Comparison of ENCODE assay signal across 1 cellular context in genomic region chr16:81004646-81005353, GRCh38.
A peak's percentile ranks its signal among the peaks of the same experiment; 100 is the strongest.
TF ChIP-seq lines count a peak whose summit lies in the region.

No MANE protein-coding gene starts in this region.

TF ChIP-seq in GM12878, 131 proteins besides CTCF, POLR2A, EP300 and RAD21 (continued from another document):
- TF ChIP-seq, protein P1, sequence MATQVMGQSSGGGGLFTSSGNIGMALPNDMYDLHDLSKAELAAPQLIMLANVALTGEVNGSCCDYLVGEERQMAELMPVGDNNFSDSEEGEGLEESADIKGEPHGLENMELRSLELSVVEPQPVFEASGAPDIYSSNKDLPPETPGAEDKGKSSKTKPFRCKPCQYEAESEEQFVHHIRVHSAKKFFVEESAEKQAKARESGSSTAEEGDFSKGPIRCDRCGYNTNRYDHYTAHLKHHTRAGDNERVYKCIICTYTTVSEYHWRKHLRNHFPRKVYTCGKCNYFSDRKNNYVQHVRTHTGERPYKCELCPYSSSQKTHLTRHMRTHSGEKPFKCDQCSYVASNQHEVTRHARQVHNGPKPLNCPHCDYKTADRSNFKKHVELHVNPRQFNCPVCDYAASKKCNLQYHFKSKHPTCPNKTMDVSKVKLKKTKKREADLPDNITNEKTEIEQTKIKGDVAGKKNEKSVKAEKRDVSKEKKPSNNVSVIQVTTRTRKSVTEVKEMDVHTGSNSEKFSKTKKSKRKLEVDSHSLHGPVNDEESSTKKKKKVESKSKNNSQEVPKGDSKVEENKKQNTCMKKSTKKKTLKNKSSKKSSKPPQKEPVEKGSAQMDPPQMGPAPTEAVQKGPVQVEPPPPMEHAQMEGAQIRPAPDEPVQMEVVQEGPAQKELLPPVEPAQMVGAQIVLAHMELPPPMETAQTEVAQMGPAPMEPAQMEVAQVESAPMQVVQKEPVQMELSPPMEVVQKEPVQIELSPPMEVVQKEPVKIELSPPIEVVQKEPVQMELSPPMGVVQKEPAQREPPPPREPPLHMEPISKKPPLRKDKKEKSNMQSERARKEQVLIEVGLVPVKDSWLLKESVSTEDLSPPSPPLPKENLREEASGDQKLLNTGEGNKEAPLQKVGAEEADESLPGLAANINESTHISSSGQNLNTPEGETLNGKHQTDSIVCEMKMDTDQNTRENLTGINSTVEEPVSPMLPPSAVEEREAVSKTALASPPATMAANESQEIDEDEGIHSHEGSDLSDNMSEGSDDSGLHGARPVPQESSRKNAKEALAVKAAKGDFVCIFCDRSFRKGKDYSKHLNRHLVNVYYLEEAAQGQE (IDR thresholded peaks at IDR 0.05; ENCODE audit: low read depth, low read length), result no peak
- TF ChIP-seq ZNF384 (IDR thresholded peaks at IDR 0.05; ENCODE audit: borderline replicate concordance, low read depth, low read length), result no peak
- TF ChIP-seq HDGF (IDR thresholded peaks at IDR 0.05), result no peak
- TF ChIP-seq ZNF622 (IDR thresholded peaks at IDR 0.05), result no peak
- no peak for TF ChIP-seq SRF (IDR thresholded peaks at IDR 0.05; ENCODE audit: low read depth in 2 of 2, low read length in 2 of 2)
- no peak for TF ChIP-seq RCOR1 (conservative IDR thresholded peaks at IDR 0.05; ENCODE audit: low read depth, low read length)
- TF ChIP-seq ZSCAN29 (IDR thresholded peaks at IDR 0.05), result no peak
- no peak for TF ChIP-seq HCFC1 (IDR thresholded peaks at IDR 0.05; ENCODE audit: low read length)
- TF ChIP-seq, protein P2, sequence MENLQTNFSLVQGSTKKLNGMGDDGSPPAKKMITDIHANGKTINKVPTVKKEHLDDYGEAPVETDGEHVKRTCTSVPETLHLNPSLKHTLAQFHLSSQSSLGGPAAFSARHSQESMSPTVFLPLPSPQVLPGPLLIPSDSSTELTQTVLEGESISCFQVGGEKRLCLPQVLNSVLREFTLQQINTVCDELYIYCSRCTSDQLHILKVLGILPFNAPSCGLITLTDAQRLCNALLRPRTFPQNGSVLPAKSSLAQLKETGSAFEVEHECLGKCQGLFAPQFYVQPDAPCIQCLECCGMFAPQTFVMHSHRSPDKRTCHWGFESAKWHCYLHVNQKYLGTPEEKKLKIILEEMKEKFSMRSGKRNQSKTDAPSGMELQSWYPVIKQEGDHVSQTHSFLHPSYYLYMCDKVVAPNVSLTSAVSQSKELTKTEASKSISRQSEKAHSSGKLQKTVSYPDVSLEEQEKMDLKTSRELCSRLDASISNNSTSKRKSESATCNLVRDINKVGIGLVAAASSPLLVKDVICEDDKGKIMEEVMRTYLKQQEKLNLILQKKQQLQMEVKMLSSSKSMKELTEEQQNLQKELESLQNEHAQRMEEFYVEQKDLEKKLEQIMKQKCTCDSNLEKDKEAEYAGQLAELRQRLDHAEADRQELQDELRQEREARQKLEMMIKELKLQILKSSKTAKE (IDR thresholded peaks at IDR 0.05; ENCODE audit: low read depth, poor library complexity, severe bottlenecking), result peak; percentile 53
- no peak for TF ChIP-seq SMAD5 (IDR thresholded peaks at IDR 0.05; ENCODE audit: low read depth)
- TF ChIP-seq PAX5 (IDR thresholded peaks at IDR 0.05; ENCODE audit: borderline replicate concordance, low read depth, low read length), result peak; percentile 64
- no peak for TF ChIP-seq KDM1A (IDR thresholded peaks at IDR 0.05; ENCODE audit: borderline replicate concordance)
- TF ChIP-seq LARP7 (IDR thresholded peaks at IDR 0.05), result no peak
- no peak for TF ChIP-seq JUNB (IDR thresholded peaks at IDR 0.05)
- no peak for TF ChIP-seq NR2C1 (IDR thresholded peaks at IDR 0.05)
- TF ChIP-seq EED (IDR thresholded peaks at IDR 0.05; ENCODE audit: low read depth), result no peak
- no peak for TF ChIP-seq WRNIP1 (IDR thresholded peaks at IDR 0.05; ENCODE audit: borderline replicate concordance, low read depth, low read length)
- TF ChIP-seq EZH2 (IDR thresholded peaks at IDR 0.05; ENCODE audit: borderline replicate concordance, control insufficient read depth, low read depth, low read length), result no peak
- no peak for TF ChIP-seq MTA3 (IDR thresholded peaks at IDR 0.05; ENCODE audit: borderline replicate concordance, low read length)
- no peak for TF ChIP-seq CBX3 (IDR thresholded peaks at IDR 0.05; ENCODE audit: borderline replicate concordance, low read depth)
- TF ChIP-seq POU2F2 (IDR thresholded peaks at IDR 0.05; ENCODE audit: borderline replicate concordance, low read depth, low read length), result no peak
- no peak for TF ChIP-seq POLR2AphosphoS5 (IDR thresholded peaks at IDR 0.05; ENCODE audit: low read length)
- TF ChIP-seq CHD4 (IDR thresholded peaks at IDR 0.05), result no peak
- TF ChIP-seq TCF7 (IDR thresholded peaks at IDR 0.05; ENCODE audit: borderline replicate concordance), result no peak
- no peak for TF ChIP-seq CBFB (IDR thresholded peaks at IDR 0.05; ENCODE audit: low read depth)
- TF ChIP-seq, protein P3, sequence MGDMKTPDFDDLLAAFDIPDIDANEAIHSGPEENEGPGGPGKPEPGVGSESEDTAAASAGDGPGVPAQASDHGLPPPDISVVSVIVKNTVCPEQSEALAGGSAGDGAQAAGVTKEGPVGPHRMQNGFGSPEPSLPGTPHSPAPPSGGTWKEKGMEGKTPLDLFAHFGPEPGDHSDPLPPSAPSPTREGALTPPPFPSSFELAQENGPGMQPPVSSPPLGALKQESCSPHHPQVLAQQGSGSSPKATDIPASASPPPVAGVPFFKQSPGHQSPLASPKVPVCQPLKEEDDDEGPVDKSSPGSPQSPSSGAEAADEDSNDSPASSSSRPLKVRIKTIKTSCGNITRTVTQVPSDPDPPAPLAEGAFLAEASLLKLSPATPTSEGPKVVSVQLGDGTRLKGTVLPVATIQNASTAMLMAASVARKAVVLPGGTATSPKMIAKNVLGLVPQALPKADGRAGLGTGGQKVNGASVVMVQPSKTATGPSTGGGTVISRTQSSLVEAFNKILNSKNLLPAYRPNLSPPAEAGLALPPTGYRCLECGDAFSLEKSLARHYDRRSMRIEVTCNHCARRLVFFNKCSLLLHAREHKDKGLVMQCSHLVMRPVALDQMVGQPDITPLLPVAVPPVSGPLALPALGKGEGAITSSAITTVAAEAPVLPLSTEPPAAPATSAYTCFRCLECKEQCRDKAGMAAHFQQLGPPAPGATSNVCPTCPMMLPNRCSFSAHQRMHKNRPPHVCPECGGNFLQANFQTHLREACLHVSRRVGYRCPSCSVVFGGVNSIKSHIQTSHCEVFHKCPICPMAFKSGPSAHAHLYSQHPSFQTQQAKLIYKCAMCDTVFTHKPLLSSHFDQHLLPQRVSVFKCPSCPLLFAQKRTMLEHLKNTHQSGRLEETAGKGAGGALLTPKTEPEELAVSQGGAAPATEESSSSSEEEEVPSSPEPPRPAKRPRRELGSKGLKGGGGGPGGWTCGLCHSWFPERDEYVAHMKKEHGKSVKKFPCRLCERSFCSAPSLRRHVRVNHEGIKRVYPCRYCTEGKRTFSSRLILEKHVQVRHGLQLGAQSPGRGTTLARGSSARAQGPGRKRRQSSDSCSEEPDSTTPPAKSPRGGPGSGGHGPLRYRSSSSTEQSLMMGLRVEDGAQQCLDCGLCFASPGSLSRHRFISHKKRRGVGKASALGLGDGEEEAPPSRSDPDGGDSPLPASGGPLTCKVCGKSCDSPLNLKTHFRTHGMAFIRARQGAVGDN (IDR thresholded peaks at IDR 0.05), result no peak
- TF ChIP-seq, protein P4, sequence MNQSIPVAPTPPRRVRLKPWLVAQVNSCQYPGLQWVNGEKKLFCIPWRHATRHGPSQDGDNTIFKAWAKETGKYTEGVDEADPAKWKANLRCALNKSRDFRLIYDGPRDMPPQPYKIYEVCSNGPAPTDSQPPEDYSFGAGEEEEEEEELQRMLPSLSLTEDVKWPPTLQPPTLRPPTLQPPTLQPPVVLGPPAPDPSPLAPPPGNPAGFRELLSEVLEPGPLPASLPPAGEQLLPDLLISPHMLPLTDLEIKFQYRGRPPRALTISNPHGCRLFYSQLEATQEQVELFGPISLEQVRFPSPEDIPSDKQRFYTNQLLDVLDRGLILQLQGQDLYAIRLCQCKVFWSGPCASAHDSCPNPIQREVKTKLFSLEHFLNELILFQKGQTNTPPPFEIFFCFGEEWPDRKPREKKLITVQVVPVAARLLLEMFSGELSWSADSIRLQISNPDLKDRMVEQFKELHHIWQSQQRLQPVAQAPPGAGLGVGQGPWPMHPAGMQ (IDR thresholded peaks at IDR 0.05; ENCODE audit: borderline replicate concordance), result no peak
- TF ChIP-seq CREB1 (IDR thresholded peaks at IDR 0.05; ENCODE audit: low read depth), result no peak
- TF ChIP-seq, protein P5, sequence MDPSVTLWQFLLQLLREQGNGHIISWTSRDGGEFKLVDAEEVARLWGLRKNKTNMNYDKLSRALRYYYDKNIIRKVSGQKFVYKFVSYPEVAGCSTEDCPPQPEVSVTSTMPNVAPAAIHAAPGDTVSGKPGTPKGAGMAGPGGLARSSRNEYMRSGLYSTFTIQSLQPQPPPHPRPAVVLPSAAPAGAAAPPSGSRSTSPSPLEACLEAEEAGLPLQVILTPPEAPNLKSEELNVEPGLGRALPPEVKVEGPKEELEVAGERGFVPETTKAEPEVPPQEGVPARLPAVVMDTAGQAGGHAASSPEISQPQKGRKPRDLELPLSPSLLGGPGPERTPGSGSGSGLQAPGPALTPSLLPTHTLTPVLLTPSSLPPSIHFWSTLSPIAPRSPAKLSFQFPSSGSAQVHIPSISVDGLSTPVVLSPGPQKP (IDR thresholded peaks at IDR 0.05; ENCODE audit: low read depth, low read length), result no peak
- no peak for TF ChIP-seq BRCA1 (IDR thresholded peaks at IDR 0.05; ENCODE audit: low read depth, low read length)
- no peak for TF ChIP-seq IKZF2 (IDR thresholded peaks at IDR 0.05)
- no peak for TF ChIP-seq RUNX3 (IDR thresholded peaks at IDR 0.05; ENCODE audit: low read length)
- TF ChIP-seq YBX1 (IDR thresholded peaks at IDR 0.05), result no peak
- no peak for TF ChIP-seq RB1 (IDR thresholded peaks at IDR 0.05; ENCODE audit: borderline replicate concordance)
- no peak for TF ChIP-seq BACH1 (IDR thresholded peaks at IDR 0.05; ENCODE audit: borderline replicate concordance)
- no peak for TF ChIP-seq ZNF207 (IDR thresholded peaks at IDR 0.05; ENCODE audit: borderline replicate concordance)
